Comparison of ENCODE assay signal across 1 cellular context in the genomic region with DNA sequence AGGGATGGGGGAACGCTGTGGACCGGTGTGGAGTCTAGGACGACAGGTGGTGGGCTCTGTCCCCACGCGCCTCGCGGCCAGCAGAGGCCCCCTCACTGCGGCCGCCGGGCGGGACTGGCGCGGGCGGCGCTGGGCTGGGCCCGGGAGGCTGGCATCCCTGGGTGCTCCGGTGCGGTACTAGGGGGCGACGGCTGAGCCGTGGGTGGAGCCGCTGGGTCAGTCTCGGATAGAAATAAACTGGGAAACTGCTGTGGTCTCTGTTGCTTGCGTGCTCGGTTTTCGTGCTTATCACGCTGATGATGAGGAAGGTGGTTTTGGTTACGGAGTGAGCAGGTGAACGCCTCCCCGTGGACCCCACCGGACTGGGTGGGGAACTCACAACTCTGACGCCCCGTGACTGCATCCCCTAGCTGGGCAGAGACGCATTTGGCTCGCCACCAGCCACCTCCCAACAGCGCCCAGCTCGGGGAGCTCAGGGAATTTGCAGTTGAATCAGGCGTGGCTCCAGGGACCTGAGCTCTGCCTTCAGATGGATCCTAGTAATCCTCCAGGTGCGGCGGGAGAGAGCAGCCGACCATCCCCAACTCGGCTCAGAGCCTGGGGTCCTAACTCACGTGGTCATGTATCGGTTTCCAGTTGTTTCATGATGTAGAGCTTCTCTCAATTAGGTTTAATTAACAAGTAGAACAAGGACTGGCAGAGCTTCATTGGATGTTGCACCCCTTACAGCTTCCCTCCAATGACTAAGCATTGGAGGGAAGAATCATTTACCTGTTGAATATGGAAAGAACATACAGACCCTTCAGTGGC.
TF ChIP-seq lines count a peak whose summit lies in the region.

No MANE protein-coding gene starts in this region.

TF ChIP-seq in liver, 16 proteins besides CTCF, POLR2A, EP300 and RAD21 (continued from another document):
- no peak for TF ChIP-seq JUND (IDR thresholded peaks at IDR 0.05)
